In the genomic region with DNA sequence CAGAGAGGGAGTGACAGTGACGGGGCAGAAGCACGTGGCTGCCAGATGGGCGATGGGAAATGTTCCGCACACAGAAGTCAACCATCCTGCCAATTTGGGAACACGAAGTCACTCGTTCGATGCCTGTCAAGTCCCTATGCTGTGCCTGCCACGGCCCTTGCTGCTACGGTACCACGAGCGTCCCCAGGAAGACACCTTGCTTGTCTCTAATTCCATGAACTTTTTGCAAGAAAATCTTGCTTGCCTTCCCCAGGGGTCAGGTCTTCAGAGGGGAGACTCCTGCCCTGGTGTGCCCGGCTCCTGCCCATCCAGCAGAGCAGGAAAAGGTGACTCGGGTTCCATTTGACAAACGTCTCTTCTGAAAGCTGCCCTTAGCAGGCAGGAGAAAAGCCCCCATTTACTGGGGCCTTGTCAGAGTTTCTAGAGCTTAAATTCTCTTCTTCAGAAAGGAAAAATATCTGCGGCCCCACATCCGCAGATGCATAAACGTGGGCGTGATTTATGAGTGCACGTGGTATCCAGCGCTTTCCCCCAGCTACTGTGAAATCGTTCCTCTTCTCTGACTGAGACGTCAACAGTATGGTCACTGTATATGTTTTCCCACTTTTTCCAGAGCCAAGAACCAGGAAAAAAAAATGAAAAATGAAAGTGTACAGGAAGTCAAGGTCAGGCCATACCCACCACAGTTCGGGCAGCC, we compare ENCODE assay signal across 12 cellular contexts.
DNase-seq lines count a peak whose midpoint lies in the region; ATAC-seq and TF ChIP-seq lines count a peak whose summit lies in the region.
"Had no signal": no experiment of that assay in that cellular context is flagged by ENCODE, and none has a peak within 500 bp of the region (broad histone marks: within the 10 kb centered on the region; RNA-seq: fewer than 3 reads in every experiment).

No MANE protein-coding gene starts in this region.

- peaks cover 2 to 3% of the 10 kb centered on the region in 2 donors for H3K27me3 ChIP-seq in stomach smooth muscle (ENCODE audit: control insufficient read depth in 1 of 2, insufficient read depth in 2 of 2, low read length in 2 of 2)

- no peaks in the 10 kb centered on the region for H3K27me3 Mint-ChIP-seq in activated T-cell treated with anti-CD3 and anti-CD28 coated beads, Interleukin-2, amount 50 U/mL, for 24 hours
- peaks cover 26% of the 10 kb centered on the region for H3K27me3 Mint-ChIP-seq in memory B cell

- H3K9ac ChIP-seq in stomach smooth muscle (ENCODE audit: low read length in 2 of 2): peak overlapping the region; percentile 35 to 36

- TF ChIP-seq CTCF in RWPE1 (conservative IDR thresholded peaks at IDR 0.05; ENCODE audit: low read depth): no peak

- H3K4me3 Mint-ChIP-seq in activated T-cell treated with anti-CD3 and anti-CD28 coated beads, Interleukin-2, amount 50 U/mL, for 24 hours: peak overlapping the region; percentile 51
- peak overlapping the region; percentile 63 for H3K4me3 Mint-ChIP-seq in memory B cell
- H3K4me3 Mint-ChIP-seq: nephron progenitor cell had no signal

- CTCF ChIA-PET in RWPE1 (lab: Yijun Ruan, JAX): no interaction called here

- H3K36me3 Mint-ChIP-seq in activated T-cell treated with anti-CD3 and anti-CD28 coated beads, Interleukin-2, amount 50 U/mL, for 24 hours (ENCODE audit: low read depth): no peaks in the 10 kb centered on the region
- H3K36me3 Mint-ChIP-seq in memory B cell: peaks cover 2% of the 10 kb centered on the region

- H3K9me3 ChIP-seq in stomach smooth muscle (ENCODE audit: control insufficient read depth in 2 of 2, low read length in 2 of 2): no peaks in the 10 kb centered on the region
- H3K9me3 ChIP-seq: A549 had no signal

- no peaks in the 10 kb centered on the region for H3K9me3 Mint-ChIP-seq in activated T-cell treated with anti-CD3 and anti-CD28 coated beads, Interleukin-2, amount 50 U/mL, for 24 hours
- no peaks in the 10 kb centered on the region for H3K9me3 Mint-ChIP-seq in memory B cell
- H3K9me3 Mint-ChIP-seq: nephron progenitor cell had no signal

- no peak overlapping the region for H3K27ac ChIP-seq in stomach smooth muscle (ENCODE audit: low read length)
- H3K27ac ChIP-seq in RWPE1: no peak overlapping the region; the same call in 1 of the 2 replicates
- H3K27ac ChIP-seq: VCaP had no signal

- no peaks in the 10 kb centered on the region for H3K4me1 ChIP-seq in stomach smooth muscle (ENCODE audit: control insufficient read depth, insufficient read depth, low read length)

- H3K36me3 ChIP-seq in stomach smooth muscle (ENCODE audit: control insufficient read depth in 2 of 2, insufficient read depth in 2 of 2, low read length in 2 of 2): no peaks in the 10 kb centered on the region

- H3K27ac Mint-ChIP-seq in activated T-cell treated with anti-CD3 and anti-CD28 coated beads, Interleukin-2, amount 50 U/mL, for 24 hours: peak overlapping the region; percentile 93
- no peak overlapping the region for H3K27ac Mint-ChIP-seq in memory B cell
- H3K27ac Mint-ChIP-seq: nephron progenitor cell had no signal

- H3K4me1 Mint-ChIP-seq in activated T-cell treated with anti-CD3 and anti-CD28 coated beads, Interleukin-2, amount 50 U/mL, for 24 hours (ENCODE audit: low read depth): peaks cover 24% of the 10 kb centered on the region
- H3K4me1 Mint-ChIP-seq in memory B cell: peaks cover 10% of the 10 kb centered on the region

- peak; percentile 41 to 54 for DNase-seq in activated CD4-positive, alpha-beta T cell treated with anti-CD3 and anti-CD28 coated beads for 4 hours
- no peak for DNase-seq in activated CD4-positive, alpha-beta T cell treated with anti-CD3 and anti-CD28 coated beads for 1 hour
- DNase-seq in activated T-cell treated with anti-CD3 and anti-CD28 coated beads, Interleukin-2, amount 50 U/mL, for 24 hours: peak; percentile 57
- no peak for DNase-seq in memory B cell (ENCODE audit: low spot score in 2 of 2)
- no peak for DNase-seq in NCI-H510A (lab: John Stamatoyannopoulos, UW)
- no peak for DNase-seq in RWPE1 (ENCODE audit: low spot score)
- DNase-seq: NCI-H1092 treated with DMSO at 0.1 percent for 48 hours, nephron progenitor cell had no signal

- H3K4me3 ChIP-seq in stomach smooth muscle (ENCODE audit: low read length in 2 of 2): peak overlapping the region in 1 of 2 donors; percentile 40
- H3K4me3 ChIP-seq: A549 had no signal

- ATAC-seq in memory B cell (ENCODE audit: low read depth) (peak; percentile 88), HG03378 (IDR thresholded peaks at IDR 0.05; ENCODE audit: unreplicated experiment) (no peak)
- ATAC-seq: A549 had no signal

- POLR2A ChIA-PET in RWPE1 (lab: Yijun Ruan, JAX; ENCODE audit: low non-redundant PET): no interaction called here

Comparison
In these comparisons a context has a peak if more than half of its experiments do, and no peak if none do; other contexts are left out.
1. DNase-seq: peak in activated CD4-positive, alpha-beta T cell treated with anti-CD3 and anti-CD28 coated beads for 4 hours (2 of 2) and activated T-cell treated with anti-CD3 and anti-CD28 coated beads, Interleukin-2, amount 50 U/mL, for 24 hours (single experiment); none in activated CD4-positive, alpha-beta T cell treated with anti-CD3 and anti-CD28 coated beads for 1 hour (single experiment), memory B cell (0 of 2), NCI-H510A (single experiment) and RWPE1 (single experiment).